Comparison of ENCODE assay signal across 19 cellular contexts in the genomic region with DNA sequence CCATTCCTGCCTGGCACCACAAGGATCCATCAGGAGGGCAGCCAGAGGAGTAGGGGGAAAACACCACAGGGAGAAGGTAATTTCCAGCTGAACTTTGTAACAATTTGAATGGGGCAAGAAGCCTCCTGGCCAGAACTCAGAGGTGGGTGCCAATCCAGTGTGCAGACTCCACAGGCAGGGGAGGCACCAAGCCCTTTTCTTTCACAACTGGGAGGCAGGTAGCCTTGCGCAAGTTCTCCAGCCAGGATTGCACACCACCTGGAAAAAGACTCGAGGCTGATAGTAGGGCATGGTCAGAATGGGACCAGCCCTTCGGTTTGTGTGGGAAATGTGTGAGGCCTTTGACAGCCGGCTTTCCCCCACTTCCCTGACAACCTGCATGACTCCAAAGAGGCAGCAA.
A peak's percentile ranks its signal among the peaks of the same experiment; 100 is the strongest.
DNase-seq lines count a peak whose midpoint lies in the region; ATAC-seq and TF ChIP-seq lines count a peak whose summit lies in the region.
"Had no signal": no experiment of that assay in that cellular context is flagged by ENCODE, and none has a peak within 500 bp of the region (broad histone marks: within the 10 kb centered on the region; RNA-seq: fewer than 3 reads in every experiment).

No MANE protein-coding gene starts in this region.

- TF ChIP-seq RAD21 in Ishikawa (IDR thresholded peaks at IDR 0.05; ENCODE audit: low read depth): no peak

- H3K9me3 ChIP-seq in breast epithelium: peaks cover 8 to 27% of the 10 kb centered on the region in 2 donors
- H3K9me3 ChIP-seq: A549, BE2C, HAP-1 had no signal

- H3K27me3 Mint-ChIP-seq in MCF 10A (ENCODE audit: insufficient read depth, unreplicated experiment): no peaks in the 10 kb centered on the region
- H3K27me3 Mint-ChIP-seq: CD4-positive, alpha-beta T cell; CD8-positive, alpha-beta memory T cell had no signal

- intact Hi-C loops in MCF 10A (cut with micrococcal nuclease): no loop called here
- intact Hi-C loops in breast epithelium (cut with DNase I; ENCODE audit: low total_unique reads): no loop called here

- no peaks in the 10 kb centered on the region for H3K4me1 ChIP-seq in breast epithelium
- H3K4me1 ChIP-seq: A549; BE2C; BLaER1 treated with 17β-estradiol and CSF1 and Interleukin-3, amounts not matched to agents 10 nM and 100 nM; HAP-1 had no signal

- POLR2A ChIA-PET in MCF 10A (lab: Yijun Ruan, JAX): no interaction called here

- TF ChIP-seq POLR2A in breast epithelium (IDR thresholded peaks at IDR 0.05): no peak

- TF ChIP-seq CTCF in MCF 10A (IDR thresholded peaks at IDR 0.05; ENCODE audit: unreplicated experiment) (no peak), breast epithelium (IDR thresholded peaks at IDR 0.05) (no peak)

- peaks cover 13% of the 10 kb centered on the region for H3K9me3 Mint-ChIP-seq in MCF 10A (ENCODE audit: unreplicated experiment)

- BruUV-seq in MCF 10A (replicated peaks; lab: Mats Ljungman, UMichigan): no TSS peak

- no peak overlapping the region for H3K4me3 Mint-ChIP-seq in MCF 10A (ENCODE audit: unreplicated experiment)
- H3K4me3 Mint-ChIP-seq: CD14-positive monocyte; CD4-positive, alpha-beta T cell; CD8-positive, alpha-beta memory T cell had no signal

- no peak overlapping the region for H3K27ac Mint-ChIP-seq in MCF 10A (ENCODE audit: low read depth, unreplicated experiment)
- H3K27ac Mint-ChIP-seq: CD14-positive monocyte; CD4-positive, alpha-beta T cell; CD8-positive, alpha-beta memory T cell had no signal

- DNase-seq in MCF 10A (ENCODE audit: unreplicated experiment): peak; percentile 70
- no peak for DNase-seq in breast epithelium (ENCODE audit: low spot score in 2 of 2)
- DNase-seq in left lobe of liver (ENCODE audit: low spot score): peak; percentile 76
- no peak for DNase-seq in DMS 273 treated with DMSO at 0.1 percent for 48 hours (lab: John Stamatoyannopoulos, UW)
- DNase-seq: 8988T; CD4-positive, alpha-beta T cell; CD8-positive, alpha-beta memory T cell; DMS79; GDM1; GM23248 had no signal

- no peak for TF ChIP-seq EP300 in Ishikawa (IDR thresholded peaks at IDR 0.05; ENCODE audit: borderline replicate concordance)

- no peaks in the 10 kb centered on the region for H3K36me3 ChIP-seq in breast epithelium
- H3K36me3 ChIP-seq: BE2C; BLaER1 treated with 17β-estradiol and CSF1 and Interleukin-3, amounts not matched to agents 10 nM and 100 nM; HAP-1 had no signal

- no peaks in the 10 kb centered on the region for H3K36me3 Mint-ChIP-seq in MCF 10A (ENCODE audit: insufficient read depth, unreplicated experiment)
- H3K36me3 Mint-ChIP-seq: CD14-positive monocyte; CD8-positive, alpha-beta memory T cell had no signal

- H3K27me3 ChIP-seq in breast epithelium: no peaks in the 10 kb centered on the region
- H3K27me3 ChIP-seq: BE2C; BLaER1 treated with 17β-estradiol and CSF1 and Interleukin-3, amounts not matched to agents 10 nM and 100 nM had no signal

- no peaks in the 10 kb centered on the region for H3K4me1 Mint-ChIP-seq in MCF 10A (ENCODE audit: insufficient read depth, unreplicated experiment)
- H3K4me1 Mint-ChIP-seq: CD14-positive monocyte; CD8-positive, alpha-beta memory T cell had no signal

- peak; percentile 94 for ATAC-seq in left lobe of liver
- ATAC-seq in GM19395 (IDR thresholded peaks at IDR 0.05; ENCODE audit: unreplicated experiment): no peak
- no peak for ATAC-seq in GM21360 (IDR thresholded peaks at IDR 0.05; ENCODE audit: unreplicated experiment)
- ATAC-seq: A549 had no signal

- CTCF ChIA-PET in MCF 10A (lab: Yijun Ruan, JAX): interaction anchor here (1.0 to 1.3 kb wide), 2 partner anchors 11 to 92 kb away, joined by 3 to 6 read pairs; no protein-coding TSS in a partner anchor

- H3K4me3 ChIP-seq in breast epithelium: no peak overlapping the region
- H3K4me3 ChIP-seq: A549; BLaER1 treated with 17β-estradiol and CSF1 and Interleukin-3, amounts not matched to agents 10 nM and 100 nM; GM12878; GM23248; HAP-1 had no signal

- no peak overlapping the region for H3K27ac ChIP-seq in breast epithelium
- H3K27ac ChIP-seq: A549; BLaER1 treated with 17β-estradiol and CSF1 and Interleukin-3, amounts not matched to agents 10 nM and 100 nM; GM23248 had no signal

TF ChIP-seq in Ishikawa, 13 proteins besides CTCF, POLR2A, EP300 and RAD21:
- TF ChIP-seq, protein P1, sequence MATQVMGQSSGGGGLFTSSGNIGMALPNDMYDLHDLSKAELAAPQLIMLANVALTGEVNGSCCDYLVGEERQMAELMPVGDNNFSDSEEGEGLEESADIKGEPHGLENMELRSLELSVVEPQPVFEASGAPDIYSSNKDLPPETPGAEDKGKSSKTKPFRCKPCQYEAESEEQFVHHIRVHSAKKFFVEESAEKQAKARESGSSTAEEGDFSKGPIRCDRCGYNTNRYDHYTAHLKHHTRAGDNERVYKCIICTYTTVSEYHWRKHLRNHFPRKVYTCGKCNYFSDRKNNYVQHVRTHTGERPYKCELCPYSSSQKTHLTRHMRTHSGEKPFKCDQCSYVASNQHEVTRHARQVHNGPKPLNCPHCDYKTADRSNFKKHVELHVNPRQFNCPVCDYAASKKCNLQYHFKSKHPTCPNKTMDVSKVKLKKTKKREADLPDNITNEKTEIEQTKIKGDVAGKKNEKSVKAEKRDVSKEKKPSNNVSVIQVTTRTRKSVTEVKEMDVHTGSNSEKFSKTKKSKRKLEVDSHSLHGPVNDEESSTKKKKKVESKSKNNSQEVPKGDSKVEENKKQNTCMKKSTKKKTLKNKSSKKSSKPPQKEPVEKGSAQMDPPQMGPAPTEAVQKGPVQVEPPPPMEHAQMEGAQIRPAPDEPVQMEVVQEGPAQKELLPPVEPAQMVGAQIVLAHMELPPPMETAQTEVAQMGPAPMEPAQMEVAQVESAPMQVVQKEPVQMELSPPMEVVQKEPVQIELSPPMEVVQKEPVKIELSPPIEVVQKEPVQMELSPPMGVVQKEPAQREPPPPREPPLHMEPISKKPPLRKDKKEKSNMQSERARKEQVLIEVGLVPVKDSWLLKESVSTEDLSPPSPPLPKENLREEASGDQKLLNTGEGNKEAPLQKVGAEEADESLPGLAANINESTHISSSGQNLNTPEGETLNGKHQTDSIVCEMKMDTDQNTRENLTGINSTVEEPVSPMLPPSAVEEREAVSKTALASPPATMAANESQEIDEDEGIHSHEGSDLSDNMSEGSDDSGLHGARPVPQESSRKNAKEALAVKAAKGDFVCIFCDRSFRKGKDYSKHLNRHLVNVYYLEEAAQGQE (IDR thresholded peaks at IDR 0.05; ENCODE audit: low read depth): no peak
- TF ChIP-seq CEBPB (IDR thresholded peaks at IDR 0.05): 0 out of 2 replicates have a peak, but pooled peaks have one; percentile 11
TF ChIP-seq in Ishikawa: peak in this region for 1.

Comparison
In these comparisons a context has a peak if more than half of its experiments do, and no peak if none do; other contexts are left out.
1. DNase-seq: peak in MCF 10A (single experiment) and left lobe of liver (single experiment); none in breast epithelium (0 of 2) and DMS 273 treated with DMSO at 0.1 percent for 48 hours (single experiment).